In the genomic region with DNA sequence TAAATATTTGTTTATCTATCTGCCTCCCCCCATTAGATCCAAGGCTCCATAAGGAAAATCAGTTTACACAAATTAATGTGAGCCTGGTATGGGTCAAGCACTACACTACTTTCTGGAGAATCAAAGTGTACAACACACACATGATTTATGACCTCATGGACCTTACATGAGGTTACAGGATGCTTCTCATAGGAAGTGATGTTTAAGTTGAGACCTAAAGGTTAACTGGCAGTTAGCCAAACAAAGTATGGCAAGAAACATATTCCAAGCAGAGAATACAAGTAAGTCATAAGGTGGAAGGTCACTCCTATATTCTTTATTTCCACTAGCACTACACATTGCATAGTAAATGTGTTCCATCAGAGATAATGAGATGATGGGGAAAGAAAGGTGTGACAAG, we compare ENCODE assay signal across 16 cellular contexts. TPM values are rescaled to one million over a fixed set of nuclear protein-coding genes. Genes with fewer than 3 reads are reported as not detected.
DNase-seq lines count a peak whose midpoint lies in the region; ATAC-seq, FAIRE-seq and TF ChIP-seq lines count a peak whose summit lies in the region.
"Had no signal": no experiment of that assay in that cellular context is flagged by ENCODE, and none has a peak within 500 bp of the region (broad histone marks: within the 10 kb centered on the region; RNA-seq: fewer than 3 reads in every experiment).

No MANE protein-coding gene starts in this region.

- no peak overlapping the region for H3K4me3 ChIP-seq in CD4-positive, alpha-beta memory T cell (ENCODE audit: low read length in 2 of 2)
- no peak overlapping the region for H3K4me3 ChIP-seq in brain microvascular endothelial cell (ENCODE audit: low read depth, low read length)
- no peak overlapping the region for H3K4me3 ChIP-seq in heart right ventricle
- H3K4me3 ChIP-seq in neuronal stem cell (ENCODE audit: low read length in 2 of 2): no peak overlapping the region
- H3K4me3 ChIP-seq: SJSA1 had no signal

- H3K36me3 Mint-ChIP-seq in CD4-positive, alpha-beta memory T cell: peaks cover 50 to 63% of the 10 kb centered on the region in 2 donors

- no peak overlapping the region for H2BK120ac ChIP-seq in neuronal stem cell (ENCODE audit: low read depth, low read length)

- H3K9ac ChIP-seq in neuronal stem cell (ENCODE audit: low read depth, low read length, poor library complexity): no peak overlapping the region

- no peak for TF ChIP-seq POLR2A in GM12891 (IDR thresholded peaks at IDR 0.05; ENCODE audit: low read depth, low read length)

- no peak overlapping the region for H2BK15ac ChIP-seq in neuronal stem cell (ENCODE audit: low read length)

- no peak for DNase-seq in CD4-positive, alpha-beta memory T cell
- DNase-seq in GM12891 (ENCODE audit: insufficient read length, low spot score): no peak
- no peak for DNase-seq in brain microvascular endothelial cell
- DNase-seq in lung microvascular endothelial cell (ENCODE audit: low read depth in 2 of 2): peak; percentile 3 to 70
- no peak for DNase-seq in heart right ventricle
- DNase-seq in neuronal stem cell (ENCODE audit: low spot score): no peak
- DNase-seq in COLO829 (ENCODE audit: low spot score): no peak
- DNase-seq: CD4-positive, alpha-beta T cell; DMS79; HCEC 1CT; NCI-H1048; NCI-H146; NCI-H2081 treated with DMSO at 0.1 percent for 48 hours; NCI-H510A had no signal

- no peak for TF ChIP-seq CTCF in brain microvascular endothelial cell (IDR thresholded peaks at IDR 0.05; ENCODE audit: low read depth, low read length, missing control alignments)
- TF ChIP-seq CTCF in heart right ventricle (IDR thresholded peaks at IDR 0.05): no peak

- no peak overlapping the region for H2BK5ac ChIP-seq in neuronal stem cell (ENCODE audit: low read length)

- no peaks in the 10 kb centered on the region for H3K27me3 Mint-ChIP-seq in CD4-positive, alpha-beta memory T cell
- H3K27me3 Mint-ChIP-seq: B cell; CD4-positive, alpha-beta T cell had no signal

- POLR2A ChIA-PET in CD4-positive, alpha-beta memory T cell (lab: Charles Lee; ENCODE audit: partially characterized antibody): interaction anchor here (1.0 kb wide), 1 partner anchor 38 kb away, joined by 3 read pairs; no protein-coding TSS in a partner anchor

- H3K9me3 Mint-ChIP-seq in CD4-positive, alpha-beta memory T cell: peaks cover 0 to 5% (median 1%) of the 10 kb centered on the region in 8 donors

- peak; percentile 48 for FAIRE-seq in GM12891 (lab: Jason Lieb, UNC)

- H3K4me2 ChIP-seq in neuronal stem cell (ENCODE audit: insufficient read depth, low read length, poor library complexity, severe bottlenecking): no peak overlapping the region

- H3K4ac ChIP-seq in neuronal stem cell (ENCODE audit: low read length): no peak overlapping the region

- peaks cover 42 to 66% (median 58%) of the 10 kb centered on the region in 4 donors for H3K4me1 Mint-ChIP-seq in CD4-positive, alpha-beta memory T cell

- H3K14ac ChIP-seq in neuronal stem cell (ENCODE audit: low read length): no peak overlapping the region

- H4K91ac ChIP-seq in neuronal stem cell (ENCODE audit: low read depth, low read length, poor library complexity): no peak overlapping the region

- no peak overlapping the region for H3K27ac ChIP-seq in CD4-positive, alpha-beta memory T cell (ENCODE audit: low read depth, low read length)
- peak overlapping the region; percentile 62 for H3K27ac ChIP-seq in brain microvascular endothelial cell
- no peak overlapping the region for H3K27ac ChIP-seq in heart right ventricle
- no peak overlapping the region for H3K27ac ChIP-seq in neuronal stem cell (replicated peaks; ENCODE audit: low read length)
- H3K27ac ChIP-seq: SJSA1 had no signal

- in situ Hi-C loops in brain microvascular endothelial cell (cut with HindIII; ENCODE audit: low pct_ligation_motif_present, low sequenced_read_pairs): no loop called here

- no peak overlapping the region for H4K8ac ChIP-seq in neuronal stem cell (ENCODE audit: low read depth, low read length)

- no peak overlapping the region for H2AK5ac ChIP-seq in neuronal stem cell (ENCODE audit: low read depth, low read length)

- no peaks in the 10 kb centered on the region for H3K27me3 ChIP-seq in CD4-positive, alpha-beta memory T cell (ENCODE audit: insufficient read depth, low read length)
- no peaks in the 10 kb centered on the region for H3K27me3 ChIP-seq in brain microvascular endothelial cell (replicated peaks)
- H3K27me3 ChIP-seq in heart right ventricle: no peaks in the 10 kb centered on the region
- H3K27me3 ChIP-seq in neuronal stem cell (ENCODE audit: control insufficient read depth in 3 of 3, insufficient read depth in 3 of 3, low read depth in 1 of 3, low read length in 3 of 3): no peaks in the 10 kb centered on the region
- H3K27me3 ChIP-seq: SJSA1 had no signal

- H3K4me1 ChIP-seq in CD4-positive, alpha-beta memory T cell (ENCODE audit: insufficient read depth, low read length): peaks cover 28% of the 10 kb centered on the region
- H3K4me1 ChIP-seq in heart right ventricle (peaks cover 0 to 21% (median 0%) of the 10 kb centered on the region in 9 donors), neuronal stem cell (ENCODE audit: control insufficient read depth in 2 of 2, insufficient read depth in 1 of 2, low read depth in 1 of 2, low read length in 2 of 2) (no peaks in the 10 kb centered on the region)

- no peak overlapping the region for H3K18ac ChIP-seq in neuronal stem cell (ENCODE audit: low read length)

- intact Hi-C loops in CD4-positive, alpha-beta memory T cell (cut with micrococcal nuclease): no loop called here
- intact Hi-C loops in heart right ventricle (cut with DNase I): no loop called here

- no peaks in the 10 kb centered on the region for H3K36me3 ChIP-seq in CD4-positive, alpha-beta memory T cell (ENCODE audit: insufficient read depth, low read length)
- H3K36me3 ChIP-seq in brain microvascular endothelial cell (replicated peaks) (no peaks in the 10 kb centered on the region), heart right ventricle (peaks cover 0 to 5% (median 0%) of the 10 kb centered on the region in 9 donors), neuronal stem cell (replicated peaks in 1 of 2; ENCODE audit: control insufficient read depth in 2 of 2, insufficient read depth in 2 of 2, low read length in 2 of 2) (peaks cover 6 to 8% of the 10 kb centered on the region in 2 donors)

- H3K4me3 Mint-ChIP-seq in CD4-positive, alpha-beta memory T cell: peak overlapping the region in 5 of 8 donors; percentile 2 to 48 (median 23)
- H3K4me3 Mint-ChIP-seq: CD4-positive, alpha-beta T cell had no signal

- no peaks in the 10 kb centered on the region for H3K9me3 ChIP-seq in CD4-positive, alpha-beta memory T cell (ENCODE audit: control insufficient read depth in 1 of 2, low read length in 2 of 2)
- H3K9me3 ChIP-seq in heart right ventricle: peaks cover 0 to 3% (median 0%) of the 10 kb centered on the region in 11 donors
- peaks cover 9 to 46% of the 10 kb centered on the region in 2 donors for H3K9me3 ChIP-seq in neuronal stem cell (replicated peaks in 1 of 2; ENCODE audit: control insufficient read depth in 2 of 2, insufficient read depth in 1 of 2, low read depth in 1 of 2, low read length in 2 of 2)
- H3K9me3 ChIP-seq: SJSA1 had no signal

- ATAC-seq in heart right ventricle: no peak

- H2AFZ ChIP-seq in neuronal stem cell (ENCODE audit: low read length): no peak overlapping the region

- H3K79me1 ChIP-seq in neuronal stem cell (ENCODE audit: low read depth, low read length): peaks cover 4% of the 10 kb centered on the region

- H3K27ac Mint-ChIP-seq in CD4-positive, alpha-beta memory T cell: no peak overlapping the region
- H3K27ac Mint-ChIP-seq: B cell had no signal

- H2BK12ac ChIP-seq in neuronal stem cell (ENCODE audit: low read length): no peak overlapping the region

- no peak overlapping the region for H3K23ac ChIP-seq in neuronal stem cell (ENCODE audit: low read depth, low read length, poor library complexity)

- CTCF ChIA-PET in CD4-positive, alpha-beta memory T cell (lab: Charles Lee; ENCODE audit: partially characterized antibody): no interaction called here

TF ChIP-seq in GM12891, 5 proteins besides CTCF, POLR2A, EP300 and RAD21:
- TF ChIP-seq TAF1 (IDR thresholded peaks at IDR 0.05; ENCODE audit: low read depth, low read length) (no peak), PAX5 (IDR thresholded peaks at IDR 0.05; ENCODE audit: insufficient read depth, low read length, severe bottlenecking) (no peak), SPI1 (IDR thresholded peaks at IDR 0.05; ENCODE audit: low read depth, low read length) (no peak), POU2F2 (IDR thresholded peaks at IDR 0.05; ENCODE audit: low read depth, low read length) (no peak), POLR2AphosphoS5 (IDR thresholded peaks at IDR 0.05; ENCODE audit: low read depth, low read length) (no peak)

RNA-seq across cellular contexts. Expression of a gene that starts 39.2 kb away (rescaled TPM):
- 100 to 1,000 TPM; 126 to 127 TPM for total RNA-seq in CD4-positive, alpha-beta memory T cell
- polyA plus RNA-seq in CD4-positive, alpha-beta memory T cell: 100 to 1,000 TPM; 130 to 143 TPM
- 10.0 TPM for polyA plus RNA-seq in GM12891 (2012; ENCODE audit: low read depth, missing spikeins)
- total RNA-seq in lung microvascular endothelial cell: 24.6 and 27.2 TPM in 2 replicates
- 10 to 100 TPM; 25.5 to 50.0 (median 37.0) TPM for total RNA-seq in heart right ventricle
- 1 to 10 TPM; 5.6 to 7.3 TPM for polyA plus RNA-seq in heart right ventricle
- 42.5 TPM for polyA plus RNA-seq in neuronal stem cell (2013, experiment 1 of 2)
- polyA plus RNA-seq in neuronal stem cell (2013, experiment 2 of 2): 43.9 TPM

Comparison
In these comparisons a context has a peak if more than half of its experiments do, and no peak if none do; other contexts are left out.
1. DNase-seq: peak in lung microvascular endothelial cell (2 of 2); none in CD4-positive, alpha-beta memory T cell (0 of 5), GM12891 (single experiment), brain microvascular endothelial cell (single experiment), heart right ventricle (0 of 2), neuronal stem cell (single experiment) and COLO829 (single experiment).